In the genomic region with DNA sequence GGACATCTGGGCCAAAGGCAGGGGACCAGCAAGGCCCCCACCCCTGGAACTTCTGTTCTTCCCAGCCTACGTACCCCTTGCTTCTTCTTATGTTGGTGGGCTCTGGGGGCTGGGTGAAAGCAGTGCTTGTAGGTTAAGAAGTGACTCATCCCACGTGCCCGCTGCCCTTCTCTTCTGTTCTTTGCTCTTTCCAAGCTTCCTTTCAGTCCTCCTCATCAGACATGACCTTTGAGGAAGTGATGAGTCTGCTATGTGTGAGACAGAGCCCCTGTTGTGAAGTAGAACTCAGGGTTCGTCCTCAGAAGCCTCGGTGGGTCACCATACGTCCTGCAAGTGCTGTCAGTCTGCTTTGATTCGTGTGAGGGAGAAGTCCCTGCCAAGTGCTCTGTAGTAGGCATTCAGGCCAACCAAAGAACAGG, we compare ENCODE assay signal across 12 cellular contexts. TPM values are rescaled to one million over a fixed set of nuclear protein-coding genes. Genes with fewer than 3 reads are reported as not detected.
DNase-seq lines count a peak whose midpoint lies in the region; ATAC-seq, FAIRE-seq and TF ChIP-seq lines count a peak whose summit lies in the region.
"Had no signal": no experiment of that assay in that cellular context is flagged by ENCODE, and none has a peak within 500 bp of the region (broad histone marks: within the 10 kb centered on the region; RNA-seq: fewer than 3 reads in every experiment).

No MANE protein-coding gene starts in this region.

- DNase-seq in A549 (ENCODE audit: low read depth in 1 of 2, low spot score in 1 of 2) (no peak), HCEC 1CT (peak; percentile 70), mesenchymal stem cell (peak; percentile 85), GM03348 (ENCODE audit: low spot score) (no peak), HEK293T (ENCODE audit: extremely low spot score) (no peak), NCI-H2227 treated with DMSO at 0.1 percent for 48 hours (lab: John Stamatoyannopoulos, UW) (no peak)
- peak; percentile 52 for DNase-seq in activated naive CD8-positive, alpha-beta T cell treated with anti-CD3 and anti-CD28 coated beads for 36 hours
- DNase-seq: central memory CD4-positive, alpha-beta T cell; NCI-H510A treated with DMSO at 0.1 percent for 48 hours had no signal

- H3K18ac ChIP-seq in mesenchymal stem cell (ENCODE audit: low read depth in 1 of 2, low read length in 2 of 2) = peak overlapping the region; percentile 9 to 83

- H3K9me3 ChIP-seq in A549 (no peaks in the 10 kb centered on the region), mesenchymal stem cell (ENCODE audit: control insufficient read depth, low read length) (no peaks in the 10 kb centered on the region)

- no peaks in the 10 kb centered on the region for H3K27me3 ChIP-seq in mesenchymal stem cell (ENCODE audit: control insufficient read depth in 1 of 2, insufficient read depth in 1 of 2, low read length in 2 of 2)
- H3K27me3 ChIP-seq: neural progenitor cell had no signal

- peak overlapping the region; percentile 47 for H3K9ac ChIP-seq in mesenchymal stem cell (ENCODE audit: low read length)
- H3K9ac ChIP-seq: neural progenitor cell had no signal

- no peaks in the 10 kb centered on the region for H3K9me3 Mint-ChIP-seq in activated naive CD8-positive, alpha-beta T cell treated with anti-CD3 and anti-CD28 coated beads for 36 hours
- H3K9me3 Mint-ChIP-seq: neural progenitor cell had no signal

- TF ChIP-seq EP300 in A549 (IDR thresholded peaks at IDR 0.05) = no peak

- H3K4me3 ChIP-seq in A549 (no peak overlapping the region), mesenchymal stem cell (ENCODE audit: insufficient read depth in 1 of 2, low read depth in 1 of 2, low read length in 2 of 2) (no peak overlapping the region)
- H3K4me3 ChIP-seq: neural progenitor cell had no signal

- 57% methylated on average over 5 of the region's 7 CpGs for WGBS in A549 (ENCODE audit: missing lambda C conversion rate)
- WGBS in mesenchymal stem cell = 9% methylated on average over 4 of the region's 7 CpGs

- H3K79me1 ChIP-seq in mesenchymal stem cell (replicated peaks; ENCODE audit: low read length, poor library complexity, severe bottlenecking) = no peaks in the 10 kb centered on the region

- no peak for FAIRE-seq in A549 (lab: Jason Lieb, UNC)
- FAIRE-seq: TTC549 had no signal

- peaks cover 47% of the 10 kb centered on the region for H3K36me3 Mint-ChIP-seq in activated naive CD8-positive, alpha-beta T cell treated with anti-CD3 and anti-CD28 coated beads for 36 hours

- peak overlapping the region in 1 of 2 experiments; percentile 45 for H3K4ac ChIP-seq in mesenchymal stem cell (ENCODE audit: low read depth in 1 of 2, low read length in 2 of 2)

- no peak overlapping the region for H2AFZ ChIP-seq in mesenchymal stem cell (ENCODE audit: low read depth, low read length)
- H2AFZ ChIP-seq: neural progenitor cell had no signal

- peak in 1 of 2 experiments; percentile 44; a peak in 2 of 6 replicates for ATAC-seq in A549
- ATAC-seq in HG02973 (IDR thresholded peaks at IDR 0.05; ENCODE audit: unreplicated experiment) = no peak

- peaks cover 34 to 44% of the 10 kb centered on the region in 2 experiments for H3K36me3 ChIP-seq in mesenchymal stem cell (ENCODE audit: control insufficient read depth in 1 of 2, insufficient read depth in 2 of 2, low read depth in 1 of 2, low read length in 2 of 2)
- H3K36me3 ChIP-seq: neural progenitor cell had no signal

- no peaks in the 10 kb centered on the region for H3K27me3 Mint-ChIP-seq in activated naive CD8-positive, alpha-beta T cell treated with anti-CD3 and anti-CD28 coated beads for 36 hours

- H3K4me3 Mint-ChIP-seq in activated naive CD8-positive, alpha-beta T cell treated with anti-CD3 and anti-CD28 coated beads for 36 hours = no peak overlapping the region
- H3K4me3 Mint-ChIP-seq: neural progenitor cell had no signal

- peak overlapping the region; percentile 70 for H2BK15ac ChIP-seq in mesenchymal stem cell (ENCODE audit: low read depth, poor library complexity, severe bottlenecking)

- no peak for TF ChIP-seq RAD21 in A549 (conservative IDR thresholded peaks at IDR 0.05 in 1 of 2, IDR thresholded peaks at IDR 0.05 in 1 of 2)

- H3K27ac ChIP-seq in A549 (peak overlapping the region; percentile 43 to 72; a peak in 4 of 6 replicates), mesenchymal stem cell (ENCODE audit: low read length, poor library complexity, severe bottlenecking) (peak overlapping the region; percentile 89)
- H3K27ac ChIP-seq: neural progenitor cell had no signal

- H3K27ac Mint-ChIP-seq in activated naive CD8-positive, alpha-beta T cell treated with anti-CD3 and anti-CD28 coated beads for 36 hours = peak overlapping the region; percentile 74
- H3K27ac Mint-ChIP-seq: neural progenitor cell had no signal

- peak overlapping the region in 1 of 2 experiments; percentile 60 for H2BK12ac ChIP-seq in mesenchymal stem cell (ENCODE audit: low read length in 2 of 2)

- POLR2A ChIA-PET in A549 (lab: Yijun Ruan, JAX) = interaction anchor here (1.0 to 1.2 kb wide), 2 partner anchors 11 to 12 kb away, joined by 3 read pairs; no protein-coding TSS in a partner anchor
- POLR2A ChIA-PET in HEK293T (lab: Yijun Ruan, JAX) = no interaction called here

- H4K91ac ChIP-seq in mesenchymal stem cell (ENCODE audit: low read length) = no peak overlapping the region

- H3K4me2 ChIP-seq in A549 (peak overlapping the region; percentile 30; the same call in 1 of the 3 replicates), mesenchymal stem cell (ENCODE audit: low read length, poor library complexity, severe bottlenecking) (no peak overlapping the region)
- H3K4me2 ChIP-seq: neural progenitor cell had no signal

- H3K14ac ChIP-seq in mesenchymal stem cell (ENCODE audit: low read length in 2 of 2) = no peak overlapping the region

- H3K23ac ChIP-seq in mesenchymal stem cell (ENCODE audit: low read length in 2 of 2) = no peak overlapping the region

- H2BK120ac ChIP-seq in mesenchymal stem cell (ENCODE audit: low read depth, low read length) = no peak overlapping the region

- H4K8ac ChIP-seq in mesenchymal stem cell (ENCODE audit: low read length) = no peak overlapping the region

- H3K4me1 Mint-ChIP-seq in activated naive CD8-positive, alpha-beta T cell treated with anti-CD3 and anti-CD28 coated beads for 36 hours = peaks cover 66% of the 10 kb centered on the region

- TF ChIP-seq POLR2A in A549 (IDR thresholded peaks at IDR 0.05; ENCODE audit: low read length) = no peak

- H3K4me1 ChIP-seq in A549 = peaks cover 45% of the 10 kb centered on the region
- H3K4me1 ChIP-seq in mesenchymal stem cell (ENCODE audit: control insufficient read depth, insufficient read depth, low read depth, low read length) = peaks cover 35% of the 10 kb centered on the region
- H3K4me1 ChIP-seq: neural progenitor cell had no signal

- TF ChIP-seq CTCF in A549 (IDR thresholded peaks at IDR 0.05) = no peak

- CTCF ChIA-PET in A549 (lab: Yijun Ruan, JAX) = interaction anchor here (0.9 to 1.3 kb wide), 3 partner anchors 10 to 44 kb away, joined by 3 to 5 read pairs (median 3); no protein-coding TSS in a partner anchor
- CTCF ChIA-PET in HEK293T (lab: Yijun Ruan, JAX) = no interaction called here

- H2BK5ac ChIP-seq in mesenchymal stem cell (ENCODE audit: low read depth, low read length, poor library complexity, severe bottlenecking) = peak overlapping the region; percentile 59

- H2AK5ac ChIP-seq in mesenchymal stem cell (ENCODE audit: low read length, severe bottlenecking) = peak overlapping the region; percentile 81

TF ChIP-seq in A549, 52 proteins besides CTCF, POLR2A, EP300 and RAD21 (continues in another document):
- TF ChIP-seq FOXS1 (CRISPR knock-in tag; IDR thresholded peaks at IDR 0.05) = no peak
- TF ChIP-seq, protein P1, sequence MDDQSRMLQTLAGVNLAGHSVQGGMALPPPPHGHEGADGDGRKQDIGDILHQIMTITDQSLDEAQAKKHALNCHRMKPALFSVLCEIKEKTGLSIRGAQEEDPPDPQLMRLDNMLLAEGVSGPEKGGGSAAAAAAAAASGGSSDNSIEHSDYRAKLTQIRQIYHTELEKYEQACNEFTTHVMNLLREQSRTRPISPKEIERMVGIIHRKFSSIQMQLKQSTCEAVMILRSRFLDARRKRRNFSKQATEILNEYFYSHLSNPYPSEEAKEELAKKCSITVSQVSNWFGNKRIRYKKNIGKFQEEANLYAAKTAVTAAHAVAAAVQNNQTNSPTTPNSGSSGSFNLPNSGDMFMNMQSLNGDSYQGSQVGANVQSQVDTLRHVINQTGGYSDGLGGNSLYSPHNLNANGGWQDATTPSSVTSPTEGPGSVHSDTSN (IDR thresholded peaks at IDR 0.05) = no peak

TF ChIP-seq in HEK293T, 16 proteins besides CTCF, POLR2A, EP300 and RAD21 (continues in another document):
- TF ChIP-seq BHLHE40 (IDR thresholded peaks at IDR 0.05; ENCODE audit: borderline replicate concordance) (no peak), CTBP1 (IDR thresholded peaks at IDR 0.05; ENCODE audit: borderline replicate concordance) (no peak), FOXA1 (IDR thresholded peaks at IDR 0.05) (no peak), ELF4 (IDR thresholded peaks at IDR 0.05) (no peak), TARDBP (IDR thresholded peaks at IDR 0.05) (no peak), L3MBTL2 (conservative IDR thresholded peaks at IDR 0.05) (no peak), SUZ12 (IDR thresholded peaks at IDR 0.05) (no peak), SP1 (IDR thresholded peaks at IDR 0.05) (no peak), ZNF384 (IDR thresholded peaks at IDR 0.05) (no peak), LEF1 (IDR thresholded peaks at IDR 0.05; ENCODE audit: borderline replicate concordance) (no peak), ARNT (IDR thresholded peaks at IDR 0.05) (no peak), FOXM1 (IDR thresholded peaks at IDR 0.05; ENCODE audit: borderline replicate concordance) (no peak)

RNA-seq across cellular contexts. Expression of a gene that starts 12.7 kb away (rescaled TPM):
- polyA plus RNA-seq in A549 (2011; rRNA removed) (10.7 and 11.3 TPM in 2 replicates), A549 (2017; fragmentation: RNase III; extraction: RNeasy Plus Mini Kit Qiagen cat#74134 plus additional on column Dnase treatment) (29.7 to 32.6 TPM (median 30.5 TPM) in 3 replicates)
- 30.4 and 35.0 TPM in 2 replicates for polyA plus RNA-seq in A549 (2012; cell fraction: cytosol; rRNA removed)
- polyA plus RNA-seq in A549 (2012; cell fraction: nucleus; rRNA removed) = 151 and 195 TPM in 2 replicates
- polyA minus RNA-seq in A549 (2011; rRNA and poly(A)+ RNA removed) = 26.3 and 29.6 TPM in 2 replicates
- total RNA-seq in activated naive CD8-positive, alpha-beta T cell treated with anti-CD3 and anti-CD28 coated beads for 36 hours = 10 to 100 TPM; 91.1 to 91.8 TPM
- polyA plus RNA-seq in mesenchymal stem cell (2013, experiment 1 of 2) = 63.2 TPM
- 60.2 TPM for polyA plus RNA-seq in mesenchymal stem cell (2013, experiment 2 of 2)

RNA-seq across cellular contexts. Expression of a gene that starts 24.5 kb away (rescaled TPM):
- polyA plus RNA-seq in A549 (2011; rRNA removed) = 11.7 and 13.9 TPM in 2 replicates
- 11.7 and 16.0 TPM in 2 replicates for polyA plus RNA-seq in A549 (2012; cell fraction: cytosol; rRNA removed)
- polyA plus RNA-seq in A549 (2012; cell fraction: nucleus; rRNA removed) = 30.3 and 36.6 TPM in 2 replicates
- polyA plus RNA-seq in A549 (2017; fragmentation: RNase III; extraction: RNeasy Plus Mini Kit Qiagen cat#74134 plus additional on column Dnase treatment) = 10.5 to 12.1 TPM (median 11.7 TPM) in 3 replicates
- polyA minus RNA-seq in A549 (2011; rRNA and poly(A)+ RNA removed) = 18.8 and 20.2 TPM in 2 replicates
- total RNA-seq in activated naive CD8-positive, alpha-beta T cell treated with anti-CD3 and anti-CD28 coated beads for 36 hours = 10 to 100 TPM; 11.2 to 12.3 TPM
- polyA plus RNA-seq in mesenchymal stem cell (2013, experiment 1 of 2) = 10.8 TPM
- 10.8 TPM for polyA plus RNA-seq in mesenchymal stem cell (2013, experiment 2 of 2)

Comparison
In these comparisons a context has a peak if more than half of its experiments do, and no peak if none do; other contexts are left out.
1. DNase-seq: peak in HCEC 1CT (single experiment), activated naive CD8-positive, alpha-beta T cell treated with anti-CD3 and anti-CD28 coated beads for 36 hours (single experiment) and mesenchymal stem cell (single experiment); none in A549 (0 of 2), GM03348 (single experiment), HEK293T (single experiment) and NCI-H2227 treated with DMSO at 0.1 percent for 48 hours (single experiment).